Comparison of ENCODE assay signal across 8 cellular contexts in the genomic region with DNA sequence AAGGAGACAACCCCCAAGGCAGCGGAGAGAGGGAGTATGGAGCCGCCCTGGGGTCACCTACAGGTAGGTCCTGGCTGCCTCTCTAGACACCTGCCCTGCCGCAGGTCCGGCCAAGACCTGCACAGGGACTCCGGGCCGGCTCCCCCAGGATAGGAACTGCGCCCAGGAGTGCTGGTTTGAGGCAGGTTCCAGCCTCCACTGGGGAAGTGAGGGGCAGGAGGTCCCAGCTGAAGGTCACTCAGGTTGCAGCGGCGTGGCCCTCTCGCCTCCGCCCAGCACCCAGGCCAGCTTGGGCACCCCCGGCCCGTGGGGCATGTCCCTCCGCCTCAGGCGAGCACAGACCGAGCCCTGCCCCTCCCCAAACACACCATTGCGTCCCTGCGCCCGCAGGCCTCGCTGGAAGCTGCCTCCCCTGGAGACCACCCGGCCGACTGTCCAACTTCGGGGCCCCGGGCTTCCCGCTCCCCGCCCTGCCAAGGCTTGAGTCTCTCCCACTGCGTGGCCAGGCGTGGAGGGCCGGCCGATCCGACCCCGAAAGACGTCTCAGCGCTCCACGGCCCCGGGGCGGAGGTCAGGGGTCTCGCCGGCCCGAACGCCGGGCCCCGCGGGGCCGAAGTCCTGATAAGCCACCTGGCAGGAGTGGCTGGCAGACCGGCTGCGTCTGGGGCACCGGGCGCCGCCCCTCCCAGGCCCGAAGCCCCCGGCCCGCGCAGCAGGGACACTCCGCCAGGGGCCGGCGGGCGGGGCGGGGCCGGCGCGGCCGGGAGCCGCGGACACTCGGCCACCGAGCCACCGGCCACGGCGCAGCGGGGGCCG. TPM values are rescaled to one million over a fixed set of nuclear protein-coding genes. Genes with fewer than 3 reads are reported as not detected.
DNase-seq lines count a peak whose midpoint lies in the region; ATAC-seq and TF ChIP-seq lines count a peak whose summit lies in the region.

No MANE protein-coding gene starts in this region.

- peak overlapping the region; percentile 77 to 92 for H3K27ac Mint-ChIP-seq in effector memory CD8-positive, alpha-beta T cell
- peak overlapping the region in 5 of 6 donors; percentile 74 to 97 (median 93) for H3K27ac Mint-ChIP-seq in naive B cell

- H3K4me1 Mint-ChIP-seq in effector memory CD8-positive, alpha-beta T cell (ENCODE audit: low read depth in 2 of 2), result peaks cover 27% of the 10 kb centered on the region in 2 donors
- H3K4me1 Mint-ChIP-seq in naive B cell, result peaks cover 31 to 36% (median 36%) of the 10 kb centered on the region in 3 donors

- H3K4me3 Mint-ChIP-seq in effector memory CD8-positive, alpha-beta T cell, result peak overlapping the region; percentile 56 to 58
- peak overlapping the region; percentile 57 to 91 (median 87) for H3K4me3 Mint-ChIP-seq in naive B cell

- H3K27me3 Mint-ChIP-seq in effector memory CD8-positive, alpha-beta T cell, result no peaks in the 10 kb centered on the region
- H3K27me3 Mint-ChIP-seq in naive B cell, result no peaks in the 10 kb centered on the region

- no peaks in the 10 kb centered on the region for H3K9me2 ChIP-seq in Karpas-422 (replicated peaks; ENCODE audit: insufficient read depth, low read length)

- no peaks in the 10 kb centered on the region for H3K27me3 ChIP-seq in Karpas-422 (ENCODE audit: low read length)

- ATAC-seq in GM18505 (IDR thresholded peaks at IDR 0.05; ENCODE audit: unreplicated experiment), result peak; percentile 2
- ATAC-seq in effector memory CD8-positive, alpha-beta T cell (replicated peaks), result no peak
- ATAC-seq in naive B cell (ENCODE audit: low read depth in 2 of 2), result no peak
- no peak for ATAC-seq in GM18870 (IDR thresholded peaks at IDR 0.05; ENCODE audit: unreplicated experiment)

- H3K4me3 ChIP-seq in Karpas-422 (ENCODE audit: low read length), result no peak overlapping the region

- no peaks in the 10 kb centered on the region for H3K9me3 ChIP-seq in Karpas-422 (ENCODE audit: low read length)

- peaks cover 53% of the 10 kb centered on the region for H3K36me3 Mint-ChIP-seq in effector memory CD8-positive, alpha-beta T cell (ENCODE audit: insufficient read depth)
- H3K36me3 Mint-ChIP-seq in naive B cell, result no peaks in the 10 kb centered on the region

- peak overlapping the region; percentile 74 for H3K9ac ChIP-seq in Karpas-422 (ENCODE audit: low read length)

- DNase-seq in Karpas-422, result no peak
- no peak for DNase-seq in effector memory CD8-positive, alpha-beta T cell
- DNase-seq in naive B cell, result no peak
- no peak for DNase-seq in COLO829 (ENCODE audit: low spot score)
- no peak for DNase-seq in stimulated activated CD4-positive, alpha-beta T cell treated with anti-CD3 and anti-CD28 coated beads, Interleukin-1b, Interleukin-23, amount 100 ng/mL, for 48 hours
- no peak for DNase-seq in head of caudate nucleus

- H4K20me1 ChIP-seq in Karpas-422 (ENCODE audit: insufficient read depth, low read depth, low read length), result peaks cover 17% of the 10 kb centered on the region; the same call in 1 of the 2 replicates

- TF ChIP-seq POLR2A in GM18505 (IDR thresholded peaks at IDR 0.05; ENCODE audit: borderline replicate concordance, extremely low read depth, insufficient read depth, insufficient read length), result no peak

- no peak overlapping the region for H2AFZ ChIP-seq in Karpas-422 (ENCODE audit: low read length)

- H3K27ac ChIP-seq in Karpas-422 (ENCODE audit: low read length), result no peak overlapping the region

- no peak overlapping the region for H3K4me2 ChIP-seq in Karpas-422 (ENCODE audit: low read depth, low read length, poor library complexity, severe bottlenecking)

- intact Hi-C loops in head of caudate nucleus (cut with DNase I), result no loop called here

- H3K9me3 Mint-ChIP-seq in effector memory CD8-positive, alpha-beta T cell, result no peaks in the 10 kb centered on the region
- H3K9me3 Mint-ChIP-seq in naive B cell, result no peaks in the 10 kb centered on the region

- no peaks in the 10 kb centered on the region for H3K79me2 ChIP-seq in Karpas-422 (ENCODE audit: low read length)

- no peaks in the 10 kb centered on the region for H3K36me3 ChIP-seq in Karpas-422 (ENCODE audit: insufficient read depth, low read length)

- H3K4me1 ChIP-seq in Karpas-422 (ENCODE audit: low read length), result peaks cover 2% of the 10 kb centered on the region; the same call in 1 of the 2 replicates

RNA-seq across cellular contexts. Expression of a gene that starts 1.4 kb away (rescaled TPM):
- 1.7 and 2.4 TPM in 2 replicates for total RNA-seq in Karpas-422 (2014; rRNA removed; shearing (Covaris generic); ENCODE audit: low replicate concordance)
- polyA plus RNA-seq in naive B cell (ENCODE audit: low read depth in 6 of 6), result 1 to 10 TPM in 1 of 6 donors, under 1 TPM in 4, not detected in 1; 0.26 to 1.3 (median 0.52) TPM

RNA-seq across cellular contexts. Expression of a gene that starts 32.2 kb away (rescaled TPM):
- total RNA-seq in Karpas-422 (2014; rRNA removed; shearing (Covaris generic); ENCODE audit: low replicate concordance), result 20.1 and 84.8 TPM in 2 replicates
- 10 to 100 TPM; 67.1 to 90.7 (median 77.7) TPM for polyA plus RNA-seq in naive B cell (ENCODE audit: low read depth in 6 of 6)
